Comparison of ENCODE assay signal across 9 cellular contexts in the genomic region with DNA sequence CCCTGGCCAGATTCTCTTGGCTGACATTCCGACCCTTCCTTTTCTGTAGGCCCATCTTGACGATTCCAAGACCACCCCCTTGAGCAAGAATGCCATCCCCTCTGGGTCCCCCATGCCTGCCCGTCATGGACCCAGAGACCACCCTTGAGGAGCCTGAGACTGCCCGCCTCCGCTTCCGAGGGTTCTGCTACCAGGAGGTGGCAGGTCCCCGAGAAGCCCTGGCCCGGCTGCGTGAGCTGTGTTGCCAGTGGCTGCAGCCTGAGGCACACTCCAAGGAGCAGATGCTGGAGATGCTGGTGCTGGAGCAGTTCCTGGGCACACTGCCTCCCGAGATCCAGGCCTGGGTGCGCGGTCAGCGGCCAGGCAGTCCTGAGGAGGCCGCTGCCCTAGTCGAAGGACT. TPM values are rescaled to one million over a fixed set of nuclear protein-coding genes. Genes with fewer than 3 reads are reported as not detected.
DNase-seq lines count a peak whose midpoint lies in the region; FAIRE-seq and TF ChIP-seq lines count a peak whose summit lies in the region.
"Had no signal": no experiment of that assay in that cellular context is flagged by ENCODE, and none has a peak within 500 bp of the region (broad histone marks: within the 10 kb centered on the region; RNA-seq: fewer than 3 reads in every experiment).

No MANE protein-coding gene starts in this region.

- H4K8ac ChIP-seq in mesenchymal stem cell (ENCODE audit: low read length) = peak overlapping the region; percentile 99

- peak overlapping the region; percentile 88 for H3K4me3 Mint-ChIP-seq in activated T-cell treated with anti-CD3 and anti-CD28 coated beads, Interleukin-2, amount 50 U/mL, for 24 hours
- peak overlapping the region; percentile 82 for H3K4me3 Mint-ChIP-seq in astrocyte (ENCODE audit: unreplicated experiment)

- DNase-seq in activated T-cell treated with anti-CD3 and anti-CD28 coated beads, Interleukin-2, amount 50 U/mL, for 24 hours = no peak
- DNase-seq in activated T-cell treated with anti-CD3 and anti-CD28 coated beads for 4 hours (no peak), astrocyte (ENCODE audit: low read depth) (no peak), mesenchymal stem cell (no peak), tibial artery (no peak), DMS79 treated with DMSO at 0.1 percent for 48 hours (lab: John Stamatoyannopoulos, UW) (no peak), Ammon's horn (ENCODE audit: low spot score) (no peak)
- DNase-seq in stimulated activated CD4-positive, alpha-beta T cell treated with anti-CD3 and anti-CD28 coated beads, Interleukin-1b, Interleukin-23, amount 100 ng/mL, for 48 hours = no peak
- DNase-seq: activated CD4-positive, alpha-beta T cell treated with anti-CD3 and anti-CD28 coated beads, Interleukin-2, amount 50 U/mL, for 4 hours had no signal

- H2AFZ ChIP-seq in astrocyte (ENCODE audit: low read depth, low read length) (no peak overlapping the region), mesenchymal stem cell (ENCODE audit: low read depth, low read length) (no peak overlapping the region)

- H3K27ac Mint-ChIP-seq in activated T-cell treated with anti-CD3 and anti-CD28 coated beads, Interleukin-2, amount 50 U/mL, for 24 hours = peak overlapping the region; percentile 99
- H3K27ac Mint-ChIP-seq in astrocyte (ENCODE audit: unreplicated experiment) = peak overlapping the region; percentile 96

- no peaks in the 10 kb centered on the region for H3K9me3 Mint-ChIP-seq in activated T-cell treated with anti-CD3 and anti-CD28 coated beads, Interleukin-2, amount 50 U/mL, for 24 hours
- H3K9me3 Mint-ChIP-seq in astrocyte (ENCODE audit: unreplicated experiment) = no peaks in the 10 kb centered on the region

- no peaks in the 10 kb centered on the region for H3K27me3 Mint-ChIP-seq in activated T-cell treated with anti-CD3 and anti-CD28 coated beads, Interleukin-2, amount 50 U/mL, for 24 hours
- H3K27me3 Mint-ChIP-seq in astrocyte (ENCODE audit: low read depth, unreplicated experiment) = no peaks in the 10 kb centered on the region

- H2BK15ac ChIP-seq in mesenchymal stem cell (ENCODE audit: low read depth, poor library complexity, severe bottlenecking) = no peak overlapping the region

- peak overlapping the region in 1 of 2 experiments; percentile 80 for H3K18ac ChIP-seq in mesenchymal stem cell (ENCODE audit: low read depth in 1 of 2, low read length in 2 of 2)

- no peaks in the 10 kb centered on the region for H3K79me2 ChIP-seq in astrocyte (ENCODE audit: insufficient read depth, low read length)

- peak overlapping the region; percentile 6 to 30 for H2BK12ac ChIP-seq in mesenchymal stem cell (ENCODE audit: low read length in 2 of 2)

- no peak overlapping the region for H3K27ac ChIP-seq in astrocyte (ENCODE audit: low read depth, low read length)
- no peak overlapping the region for H3K27ac ChIP-seq in mesenchymal stem cell (ENCODE audit: low read length, poor library complexity, severe bottlenecking)
- peak overlapping the region; percentile 87 to 92 for H3K27ac ChIP-seq in tibial artery

- H3K4me1 ChIP-seq in astrocyte (ENCODE audit: insufficient read depth, low read length) (peaks cover 31% of the 10 kb centered on the region), mesenchymal stem cell (ENCODE audit: control insufficient read depth, insufficient read depth, low read depth, low read length) (peaks cover 30% of the 10 kb centered on the region), tibial artery (peaks cover 0 to 24% (median 17%) of the 10 kb centered on the region in 4 donors)

- H3K27me3 ChIP-seq in astrocyte (ENCODE audit: insufficient read depth, low read length) (no peaks in the 10 kb centered on the region), mesenchymal stem cell (ENCODE audit: control insufficient read depth in 1 of 2, insufficient read depth in 1 of 2, low read length in 2 of 2) (no peaks in the 10 kb centered on the region), tibial artery (no peaks in the 10 kb centered on the region)

- TF ChIP-seq CTCF in astrocyte (IDR thresholded peaks at IDR 0.05; ENCODE audit: insufficient read depth, low read depth, low read length) (no peak), tibial artery (IDR thresholded peaks at IDR 0.05) (no peak)

- FAIRE-seq in astrocyte (lab: Jason Lieb, UNC) = no peak

- peak overlapping the region; percentile 4 for H4K91ac ChIP-seq in mesenchymal stem cell (ENCODE audit: low read length)

- peak overlapping the region in 1 of 2 experiments; percentile 58 for H3K4ac ChIP-seq in mesenchymal stem cell (ENCODE audit: low read depth in 1 of 2, low read length in 2 of 2)

- peak overlapping the region; percentile 43 for H2AK5ac ChIP-seq in mesenchymal stem cell (ENCODE audit: low read length, severe bottlenecking)

- H3K14ac ChIP-seq in mesenchymal stem cell (ENCODE audit: low read length in 2 of 2) = no peak overlapping the region

- no peak overlapping the region for H2BK120ac ChIP-seq in mesenchymal stem cell (ENCODE audit: low read depth, low read length)

- intact Hi-C loops in tibial artery (cut with DNase I; ENCODE audit: low total_unique reads) = loop anchor here (5.0 kb wide), 1 partner anchor 40 kb away; the partner anchor contains the start of gene ZBTB45

- H3K4me3 ChIP-seq in astrocyte (ENCODE audit: insufficient read depth, low read depth, low read length) = no peak overlapping the region
- peak overlapping the region in 1 of 2 experiments; percentile 91 for H3K4me3 ChIP-seq in mesenchymal stem cell (ENCODE audit: insufficient read depth in 1 of 2, low read depth in 1 of 2, low read length in 2 of 2)
- H3K4me3 ChIP-seq in tibial artery = peak overlapping the region in 1 of 2 donors; percentile 67

- H4K20me1 ChIP-seq in astrocyte (ENCODE audit: insufficient read depth, low read length) = peaks cover 24% of the 10 kb centered on the region

- H3K4me2 ChIP-seq in astrocyte (ENCODE audit: low read length) (peak overlapping the region; percentile 91), mesenchymal stem cell (ENCODE audit: low read length, poor library complexity, severe bottlenecking) (no peak overlapping the region)

- H2BK5ac ChIP-seq in mesenchymal stem cell (ENCODE audit: low read depth, low read length, poor library complexity, severe bottlenecking) = no peak overlapping the region

- H3K4me1 Mint-ChIP-seq in activated T-cell treated with anti-CD3 and anti-CD28 coated beads, Interleukin-2, amount 50 U/mL, for 24 hours (ENCODE audit: low read depth) = peaks cover 28% of the 10 kb centered on the region
- H3K4me1 Mint-ChIP-seq in astrocyte (ENCODE audit: low read depth, unreplicated experiment) = peaks cover 26% of the 10 kb centered on the region

- peaks cover 8% of the 10 kb centered on the region for H3K36me3 ChIP-seq in astrocyte (ENCODE audit: insufficient read depth, low read length)
- H3K36me3 ChIP-seq in mesenchymal stem cell (ENCODE audit: control insufficient read depth in 1 of 2, insufficient read depth in 2 of 2, low read depth in 1 of 2, low read length in 2 of 2) = peaks cover 48 to 56% of the 10 kb centered on the region in 2 experiments
- H3K36me3 ChIP-seq in tibial artery = peaks cover 3 to 60% (median 34%) of the 10 kb centered on the region in 3 donors

- no peak overlapping the region for H3K23ac ChIP-seq in mesenchymal stem cell (ENCODE audit: low read length in 2 of 2)

- 95% methylated on average over 15 of the region's 15 CpGs for WGBS in mesenchymal stem cell

- H3K9ac ChIP-seq in astrocyte (ENCODE audit: low read length) (peak overlapping the region; percentile 81), mesenchymal stem cell (ENCODE audit: low read length) (peak overlapping the region; percentile 97)

- H3K36me3 Mint-ChIP-seq in activated T-cell treated with anti-CD3 and anti-CD28 coated beads, Interleukin-2, amount 50 U/mL, for 24 hours (ENCODE audit: low read depth) = peaks cover 46% of the 10 kb centered on the region
- peaks cover 23% of the 10 kb centered on the region for H3K36me3 Mint-ChIP-seq in astrocyte (ENCODE audit: low read depth, unreplicated experiment)

- H3K79me1 ChIP-seq in mesenchymal stem cell (replicated peaks; ENCODE audit: low read length, poor library complexity, severe bottlenecking) = peaks cover 22% of the 10 kb centered on the region

- H3K9me3 ChIP-seq in astrocyte (ENCODE audit: insufficient read depth, low read depth, low read length) (no peaks in the 10 kb centered on the region), mesenchymal stem cell (ENCODE audit: control insufficient read depth, low read length) (no peaks in the 10 kb centered on the region), tibial artery (no peaks in the 10 kb centered on the region)

RNA-seq across cellular contexts. Expression of gene ZNF446, which starts 1.0 kb away (rescaled TPM):
- 6.0 and 6.2 TPM in 2 replicates for total RNA-seq in astrocyte
- 5.0 TPM for polyA plus RNA-seq in mesenchymal stem cell (2013, experiment 1 of 2)
- polyA plus RNA-seq in mesenchymal stem cell (2013, experiment 2 of 2) = 5.1 TPM

RNA-seq across cellular contexts. Expression of gene ZNF324, which starts 10.2 kb away (rescaled TPM):
- total RNA-seq in astrocyte = 9.3 and 9.6 TPM in 2 replicates
- polyA plus RNA-seq in mesenchymal stem cell (2013, experiment 1 of 2) = 4.1 TPM
- 3.8 TPM for polyA plus RNA-seq in mesenchymal stem cell (2013, experiment 2 of 2)

RNA-seq across cellular contexts. Expression of gene ZNF324B, which starts 25.7 kb away (rescaled TPM):
- 4.9 and 5.7 TPM in 2 replicates for total RNA-seq in astrocyte
- 2.5 TPM for polyA plus RNA-seq in mesenchymal stem cell (2013, experiment 1 of 2)
- polyA plus RNA-seq in mesenchymal stem cell (2013, experiment 2 of 2) = 2.0 TPM

RNA-seq across cellular contexts. Expression of gene SLC27A5, which starts 34.7 kb away (rescaled TPM):
- 6.8 TPM in 2 replicates for total RNA-seq in astrocyte
- 11.7 TPM for polyA plus RNA-seq in mesenchymal stem cell (2013, experiment 1 of 2)
- 12.9 TPM for polyA plus RNA-seq in mesenchymal stem cell (2013, experiment 2 of 2)

RNA-seq across cellular contexts. Expression of gene ZNF132, which starts 37.2 kb away (rescaled TPM):
- 1.4 and 1.9 TPM in 2 replicates for total RNA-seq in astrocyte
- polyA plus RNA-seq in mesenchymal stem cell (2013, experiment 1 of 2) = 0.68 TPM
- 0.60 TPM for polyA plus RNA-seq in mesenchymal stem cell (2013, experiment 2 of 2)

Comparison
In these comparisons a context has a peak if more than half of its experiments do, and no peak if none do; other contexts are left out.
1. H3K27ac ChIP-seq: peak in tibial artery (2 of 2); none in astrocyte (single experiment) and mesenchymal stem cell (single experiment).